In the genomic region with DNA sequence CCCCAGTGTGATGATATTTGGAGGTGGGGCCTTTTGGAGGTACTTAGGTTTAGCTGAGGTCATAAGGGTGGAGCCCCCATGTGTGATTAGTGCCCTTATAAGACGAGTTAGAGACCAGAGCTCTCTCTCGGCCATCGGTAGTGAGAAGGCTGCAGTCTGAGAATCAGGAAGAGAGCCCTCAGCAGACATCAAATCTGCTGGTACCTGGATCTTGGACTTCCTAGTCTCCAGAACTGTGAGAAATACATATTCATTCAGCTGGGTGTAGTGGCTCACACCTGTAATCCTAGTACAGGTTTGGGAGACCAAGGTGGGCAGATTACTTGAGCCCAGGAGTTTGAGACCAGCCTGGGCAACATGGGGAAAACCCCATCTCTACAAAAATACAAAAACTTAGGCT, we compare ENCODE assay signal across 18 cellular contexts.
"Had no signal": no experiment of that assay in that cellular context is flagged by ENCODE, and none has a peak within 500 bp of the region (broad histone marks: within the 10 kb centered on the region; RNA-seq: fewer than 3 reads in every experiment).

No MANE protein-coding gene starts in this region.

- H3K27ac Mint-ChIP-seq: activated CD4-positive, alpha-beta memory T cell treated with anti-CD3 and anti-CD28 coated beads, Interleukin-2, amount 10 ng/mL, durations not matched to agents 7 days and 5 days had no signal

- H3K27ac ChIP-seq: brain microvascular endothelial cell, esophagus muscularis mucosa, suprapubic skin had no signal

- H3K9me3 ChIP-seq: esophagus muscularis mucosa, left ventricle myocardium inferior, suprapubic skin, upper lobe of left lung had no signal

- H3K27me3 ChIP-seq: brain microvascular endothelial cell, esophagus muscularis mucosa, suprapubic skin, upper lobe of left lung had no signal

- ATAC-seq: activated naive CD4-positive, alpha-beta T cell treated with anti-CD3 and anti-CD28 coated beads, Interleukin-2, amount 50 U/mL, for 72 hours; effector memory CD8-positive, alpha-beta T cell; stimulated activated effector memory CD8-positive, alpha-beta T cell treated with anti-CD3 and anti-CD28 coated beads, Interleukin-12 subunit alpha, Interleukin-12 subunit beta, amount 100 ng/mL, for 72 hours; stimulated activated naive CD8-positive, alpha-beta T cell treated with anti-CD3 and anti-CD28 coated beads, Interleukin-15, amount 100 ng/mL, for 72 hours had no signal

- H3K36me3 ChIP-seq: brain microvascular endothelial cell, esophagus muscularis mucosa, left ventricle myocardium inferior, suprapubic skin, upper lobe of left lung had no signal

- H3K4me3 ChIP-seq: esophagus muscularis mucosa, left ventricle myocardium inferior, suprapubic skin, upper lobe of left lung had no signal

- H3K9me3 Mint-ChIP-seq: activated CD4-positive, alpha-beta memory T cell treated with anti-CD3 and anti-CD28 coated beads, Interleukin-2, amount 10 ng/mL, durations not matched to agents 7 days and 5 days; activated CD4-positive, alpha-beta T cell treated with anti-CD3 and anti-CD28 coated beads, Interleukin-2, amount 10 ng/mL, durations not matched to agents 24 days and 14 days; activated naive CD4-positive, alpha-beta T cell treated with anti-CD3 and anti-CD28 coated beads, Interleukin-2, amount 50 U/mL, for 72 hours; activated T-helper 1 cell treated with anti-CD3 and anti-CD28 coated beads, Interleukin-12 subunit alpha, Interleukin-12 subunit beta, Interleukin-2, Interleukin-4 antibody, amounts not matched to agents 30 ng/mL and 10 ng/mL and 1 ng/mL, durations not matched to agents 14 hours and 24 hours and 36 hours; effector memory CD8-positive, alpha-beta T cell; nephron; stimulated activated effector memory CD8-positive, alpha-beta T cell treated with anti-CD3 and anti-CD28 coated beads, Interleukin-12 subunit alpha, Interleukin-12 subunit beta, amount 100 ng/mL, for 72 hours; stimulated activated naive CD8-positive, alpha-beta T cell treated with anti-CD3 and anti-CD28 coated beads, Interleukin-15, amount 100 ng/mL, for 72 hours had no signal

- H3K27me3 Mint-ChIP-seq: activated CD4-positive, alpha-beta T cell treated with anti-CD3 and anti-CD28 coated beads, Interleukin-2, amount 10 ng/mL, durations not matched to agents 24 days and 14 days; stimulated activated naive CD8-positive, alpha-beta T cell treated with anti-CD3 and anti-CD28 coated beads, Interleukin-15, amount 100 ng/mL, for 72 hours had no signal

- DNase-seq: activated CD4-positive, alpha-beta memory T cell treated with anti-CD3 and anti-CD28 coated beads, Interleukin-2, amount 10 ng/mL, durations not matched to agents 7 days and 5 days; activated CD4-positive, alpha-beta T cell treated with anti-CD3 and anti-CD28 coated beads, Interleukin-2, amount 10 ng/mL, durations not matched to agents 24 days and 14 days; activated gamma-delta T cell treated with Interleukin-2 at 50 U/mL for 16 hours; brain microvascular endothelial cell; effector memory CD8-positive, alpha-beta T cell; glutamatergic neuron; left ventricle myocardium inferior; mammary epithelial cell; small intestine; stimulated activated CD4-positive, alpha-beta T cell treated with anti-CD3 and anti-CD28 coated beads, Interleukin-2, amount 100 ng/mL, for 24 hours; stimulated activated naive CD8-positive, alpha-beta T cell treated with anti-CD3 and anti-CD28 coated beads, Interleukin-15, amount 100 ng/mL, for 72 hours; upper lobe of left lung had no signal

- H3K36me3 Mint-ChIP-seq: stimulated activated effector memory CD8-positive, alpha-beta T cell treated with anti-CD3 and anti-CD28 coated beads, Interleukin-12 subunit alpha, Interleukin-12 subunit beta, amount 100 ng/mL, for 72 hours had no signal

- H3K4me3 Mint-ChIP-seq: activated CD4-positive, alpha-beta memory T cell treated with anti-CD3 and anti-CD28 coated beads, Interleukin-2, amount 10 ng/mL, durations not matched to agents 7 days and 5 days; effector memory CD8-positive, alpha-beta T cell; nephron; stimulated activated effector memory CD8-positive, alpha-beta T cell treated with anti-CD3 and anti-CD28 coated beads, Interleukin-12 subunit alpha, Interleukin-12 subunit beta, amount 100 ng/mL, for 72 hours; stimulated activated naive CD8-positive, alpha-beta T cell treated with anti-CD3 and anti-CD28 coated beads, Interleukin-15, amount 100 ng/mL, for 72 hours had no signal
